ENCODE assay signal across 11 cellular contexts in the genomic region with DNA sequence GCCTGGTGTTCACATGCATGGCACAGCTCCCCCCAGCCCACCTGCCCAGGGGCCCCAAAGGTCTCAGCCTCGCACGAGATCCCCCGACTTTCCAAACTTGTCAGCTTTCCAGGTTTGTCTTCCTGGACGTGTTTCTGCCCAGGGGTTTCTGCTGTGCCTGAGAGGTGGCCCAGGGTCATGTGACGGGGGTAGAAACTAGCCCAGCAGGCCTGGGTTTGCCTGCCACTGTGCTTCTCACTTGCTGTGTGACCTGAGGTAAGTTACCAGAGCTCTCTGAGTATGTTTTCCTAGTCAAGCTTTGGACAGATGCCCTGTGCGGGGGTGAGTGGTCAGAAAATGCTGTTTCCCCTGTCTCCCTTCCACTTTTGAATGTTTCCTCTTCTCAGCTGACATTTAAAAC. TPM values are rescaled to one million over a fixed set of nuclear protein-coding genes. Genes with fewer than 3 reads are reported as not detected.
"Had no signal": no experiment of that assay in that cellular context is flagged by ENCODE, and none has a peak within 500 bp of the region (broad histone marks: within the 10 kb centered on the region; RNA-seq: fewer than 3 reads in every experiment).

No MANE protein-coding gene starts in this region.

- H3K4me3 Mint-ChIP-seq: activated CD4-positive, alpha-beta memory T cell treated with anti-CD3 and anti-CD28 coated beads, Interleukin-2, amount 10 ng/mL, durations not matched to agents 7 days and 5 days; activated CD4-positive, alpha-beta T cell treated with anti-CD3 and anti-CD28 coated beads for 36 hours had no signal

- H3K27ac Mint-ChIP-seq: activated CD4-positive, alpha-beta memory T cell treated with anti-CD3 and anti-CD28 coated beads, Interleukin-2, amount 10 ng/mL, durations not matched to agents 7 days and 5 days had no signal

- H3K27ac ChIP-seq: coronary artery, gastrocnemius medialis, skin epidermis, tibial nerve, VCaP had no signal

- ATAC-seq: gastrocnemius medialis had no signal

- H3K9me3 Mint-ChIP-seq: activated CD4-positive, alpha-beta memory T cell treated with anti-CD3 and anti-CD28 coated beads, Interleukin-2, amount 10 ng/mL, durations not matched to agents 7 days and 5 days had no signal

- DNase-seq: activated CD4-positive, alpha-beta memory T cell treated with anti-CD3 and anti-CD28 coated beads, Interleukin-2, amount 10 ng/mL, durations not matched to agents 7 days and 5 days; activated naive CD4-positive, alpha-beta T cell; effector CD4-positive, alpha-beta T cell; gastrocnemius medialis; retina; T-helper 9 cell had no signal

RNA-seq across cellular contexts. Expression of a gene that starts 38.3 kb away (rescaled TPM):
- total RNA-seq: activated CD4-positive, alpha-beta memory T cell treated with anti-CD3 and anti-CD28 coated beads, Interleukin-2, amount 10 ng/mL, durations not matched to agents 7 days and 5 days; activated CD4-positive, alpha-beta T cell treated with anti-CD3 and anti-CD28 coated beads for 36 hours had no signal
